In genomic region chr22:20677684-20678242, GRCh38 we compare ENCODE assay signal across 11 cellular contexts.
"Had no signal": no experiment of that assay in that cellular context is flagged by ENCODE, and none has a peak within 500 bp of the region (broad histone marks: within the 10 kb centered on the region; RNA-seq: fewer than 3 reads in every experiment).

No MANE protein-coding gene starts in this region.

- DNase-seq: GM23248, GOT3, H7, H9, HCEC 1CT, HFFc6 had no signal

- H2AFZ ChIP-seq: GM23248, GM23338 had no signal

- H3K9me3 ChIP-seq: HAP-1 had no signal

- H3K4me3 ChIP-seq: GM23248, GM23338, HAP-1 had no signal

- H3K4me1 Mint-ChIP-seq: GM23338, H9 had no signal

- H3K9ac ChIP-seq: GM23248 had no signal

- H3K36me3 ChIP-seq: HAP-1 had no signal

- H3K27ac ChIP-seq: GM23248 had no signal

- H3K4me1 ChIP-seq: HAP-1 had no signal

- H3K4me3 Mint-ChIP-seq: GM23338, H9, HFFc6 had no signal

- ATAC-seq: GM23338, HCT116 had no signal

- FAIRE-seq: H1, H54 had no signal

- H3K4me2 ChIP-seq: GM23338 had no signal

- H3K27ac Mint-ChIP-seq: GM23338, H9, HFFc6 had no signal
